ENCODE assay signal across 1 cellular context in genomic region chr1:55234016-55234415, GRCh38.
A peak's percentile ranks its signal among the peaks of the same experiment; 100 is the strongest.
TF ChIP-seq lines count a peak whose summit lies in the region.

No MANE protein-coding gene starts in this region.

TF ChIP-seq in SK-N-SH, 30 proteins besides CTCF, POLR2A, EP300 and RAD21 (continued from another document):
- TF ChIP-seq IRF3 (IDR thresholded peaks at IDR 0.05; ENCODE audit: low read depth, low read length) (no peak), JUND (IDR thresholded peaks at IDR 0.05) (no peak), FOSL2 (IDR thresholded peaks at IDR 0.05; ENCODE audit: borderline replicate concordance, low read depth) (peak; percentile 13; the same call in 1 of the 2 replicates), GATA2 (CRISPR knock-in tag; IDR thresholded peaks at IDR 0.05) (no peak), ELF1 (IDR thresholded peaks at IDR 0.05) (no peak)
